29 cellular contexts compared by ENCODE assay signal in the genomic region with DNA sequence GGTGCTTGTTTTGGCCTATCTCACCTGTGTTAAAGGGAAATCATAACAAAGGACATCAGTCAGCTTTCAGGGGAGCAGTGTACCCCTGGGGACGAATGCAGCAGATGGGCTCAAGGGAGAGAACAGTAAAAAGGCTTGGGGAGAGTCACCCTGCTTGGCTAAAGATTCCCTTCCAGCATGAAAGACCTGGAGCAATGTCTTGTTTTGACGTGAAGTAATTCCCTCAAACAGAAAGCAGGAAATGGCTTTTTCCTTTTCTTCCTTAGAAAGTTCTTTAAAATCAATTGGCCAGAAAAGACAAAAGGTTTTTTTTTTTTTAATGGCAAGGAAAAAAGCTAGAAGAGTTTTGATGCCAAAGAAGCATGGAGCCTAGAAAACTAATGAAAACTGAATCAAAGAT.
"Had no signal": no experiment of that assay in that cellular context is flagged by ENCODE, and none has a peak within 500 bp of the region (broad histone marks: within the 10 kb centered on the region; RNA-seq: fewer than 3 reads in every experiment).

No MANE protein-coding gene starts in this region.

- H3K4me1 ChIP-seq: ascending aorta, breast epithelium, colonic mucosa had no signal

- H3K4me3 ChIP-seq: ascending aorta, breast epithelium, cardiac muscle cell, colonic mucosa, dorsolateral prefrontal cortex, heart right ventricle, hepatocyte had no signal

- H2AFZ ChIP-seq: hepatocyte had no signal

- H3K9me3 ChIP-seq: ascending aorta, breast epithelium, colonic mucosa, heart right ventricle had no signal

- DNase-seq: activated CD4-positive, alpha-beta T cell treated with anti-CD3 and anti-CD28 coated beads for 1 hour; activated CD4-positive, alpha-beta T cell treated with anti-CD3 and anti-CD28 coated beads for 4 hours; activated CD4-positive, alpha-beta T cell treated with anti-CD3 and anti-CD28 coated beads, Interleukin-2, amount 10 ng/mL, durations not matched to agents 7 days and 5 days; activated CD4-positive, alpha-beta T cell treated with anti-CD3 and anti-CD28 coated beads, Interleukin-2, amount 50 U/mL, for 48 hours; activated CD8-positive, alpha-beta memory T cell treated with anti-CD3 and anti-CD28 coated beads for 24 hours; activated CD8-positive, alpha-beta T cell treated with anti-CD3 and anti-CD28 coated beads for 36 hours; activated effector memory CD4-positive, alpha-beta T cell treated with Interleukin-2 at 50 U/mL for 16 hours; activated gamma-delta T cell treated with Interleukin-2 at 50 U/mL for 16 hours; activated naive CD4-positive, alpha-beta T cell treated with anti-CD3 and anti-CD28 coated beads, Interleukin-2, amount 50 U/mL, for 16 hours; activated naive CD4-positive, alpha-beta T cell treated with Interleukin-2 at 50 U/mL for 16 hours; activated T-cell treated with anti-CD3 and anti-CD28 coated beads, Interleukin-2, amount 50 U/mL, for 4 hours; central memory CD4-positive, alpha-beta T cell; cerebellar nuclear complex; colonic mucosa; dorsolateral prefrontal cortex; effector memory CD4-positive, alpha-beta T cell; foreskin fibroblast; heart right ventricle; T-helper 1 cell; T-helper 17 cell had no signal

- H3K27ac ChIP-seq: ascending aorta, breast epithelium, cardiac muscle cell, colonic mucosa, dorsolateral prefrontal cortex, hepatocyte had no signal

- H3K36me3 ChIP-seq: breast epithelium, colonic mucosa had no signal

- H3K27me3 Mint-ChIP-seq: activated CD4-positive, alpha-beta T cell treated with anti-CD3 and anti-CD28 coated beads, Interleukin-2, amount 10 ng/mL, durations not matched to agents 7 days and 5 days; activated CD8-positive, alpha-beta T cell treated with anti-CD3 and anti-CD28 coated beads for 36 hours; activated naive CD8-positive, alpha-beta T cell; activated T-helper 17 cell treated with anti-CD3 and anti-CD28 coated beads, Interleukin-2, amount 50 U/mL, for 72 hours; brain; T-helper 17 cell had no signal

- H3K4me1 Mint-ChIP-seq: activated CD4-positive, alpha-beta T cell treated with anti-CD3 and anti-CD28 coated beads, Interleukin-2, amount 10 ng/mL, durations not matched to agents 7 days and 5 days; activated T-helper 17 cell treated with anti-CD3 and anti-CD28 coated beads, Interleukin-2, amount 50 U/mL, for 72 hours; brain; T-helper 17 cell had no signal

- H3K4me2 ChIP-seq: hepatocyte had no signal

- H3K27me3 ChIP-seq: ascending aorta, breast epithelium, cardiac muscle cell, colonic mucosa, dorsolateral prefrontal cortex, heart right ventricle, hepatocyte had no signal

- H3K4me3 Mint-ChIP-seq: activated CD4-positive, alpha-beta T cell treated with anti-CD3 and anti-CD28 coated beads, Interleukin-2, amount 10 ng/mL, durations not matched to agents 7 days and 5 days; activated CD8-positive, alpha-beta T cell treated with anti-CD3 and anti-CD28 coated beads for 36 hours; activated naive CD8-positive, alpha-beta T cell; activated T-cell treated with anti-CD3 and anti-CD28 coated beads, Interleukin-2, amount 50 U/mL, for 4 hours; activated T-helper 17 cell treated with anti-CD3 and anti-CD28 coated beads, Interleukin-2, amount 50 U/mL, for 72 hours; brain; T-helper 17 cell; T-helper 2 cell treated with Interferon-gamma antibody and Interleukin-4, amounts not matched to agents 5 μg/mL and 100 μg/mL, for 36 hours had no signal

- H3K9me3 Mint-ChIP-seq: activated CD4-positive, alpha-beta T cell treated with anti-CD3 and anti-CD28 coated beads, Interleukin-2, amount 10 ng/mL, durations not matched to agents 7 days and 5 days; activated CD8-positive, alpha-beta T cell treated with anti-CD3 and anti-CD28 coated beads for 36 hours; activated T-cell treated with anti-CD3 and anti-CD28 coated beads, Interleukin-2, amount 50 U/mL, for 4 hours; activated T-helper 17 cell treated with anti-CD3 and anti-CD28 coated beads, Interleukin-2, amount 50 U/mL, for 72 hours; brain; T-helper 2 cell treated with Interferon-gamma antibody and Interleukin-4, amounts not matched to agents 5 μg/mL and 100 μg/mL, for 36 hours had no signal

- ATAC-seq: activated CD8-positive, alpha-beta T cell treated with anti-CD3 and anti-CD28 coated beads for 36 hours; activated T-cell treated with anti-CD3 and anti-CD28 coated beads, Interleukin-2, amount 50 U/mL, for 4 hours; activated T-helper 17 cell treated with anti-CD3 and anti-CD28 coated beads, Interleukin-2, amount 50 U/mL, for 72 hours; esophagus mucosa; heart right ventricle; T-helper 17 cell had no signal

- H3K79me2 ChIP-seq: hepatocyte had no signal

- H3K27ac Mint-ChIP-seq: activated CD4-positive, alpha-beta T cell treated with anti-CD3 and anti-CD28 coated beads, Interleukin-2, amount 10 ng/mL, durations not matched to agents 7 days and 5 days; activated CD8-positive, alpha-beta T cell treated with anti-CD3 and anti-CD28 coated beads for 36 hours; activated naive CD8-positive, alpha-beta T cell; activated T-helper 17 cell treated with anti-CD3 and anti-CD28 coated beads, Interleukin-2, amount 50 U/mL, for 72 hours; brain; T-helper 17 cell; T-helper 2 cell treated with Interferon-gamma antibody and Interleukin-4, amounts not matched to agents 5 μg/mL and 100 μg/mL, for 36 hours had no signal
